Comparison of ENCODE assay signal across 1 cellular context in genomic region chr5:157324237-157324636, GRCh38.
TF ChIP-seq lines count a peak whose summit lies in the region.

No MANE protein-coding gene starts in this region.

TF ChIP-seq in HepG2, 621 proteins besides CTCF, POLR2A, EP300 and RAD21 (continued from another document):
- TF ChIP-seq ZBTB33 (CRISPR knock-in tag; IDR thresholded peaks at IDR 0.05), result peak; percentile 100
